ENCODE assay signal across 11 cellular contexts in genomic region chr3:185716436-185717090, GRCh38.
DNase-seq lines count a peak whose midpoint lies in the region; ATAC-seq and TF ChIP-seq lines count a peak whose summit lies in the region.
"Had no signal": no experiment of that assay in that cellular context is flagged by ENCODE, and none has a peak within 500 bp of the region (broad histone marks: within the 10 kb centered on the region; RNA-seq: fewer than 3 reads in every experiment).

No MANE protein-coding gene starts in this region.

- H4K91ac ChIP-seq in IMR-90 (ENCODE audit: insufficient read depth, low read depth, low read length), result peak overlapping the region; percentile 88

- peak overlapping the region; percentile 24; the same call in 1 of the 2 replicates for H3K4me2 ChIP-seq in IMR-90 (ENCODE audit: low read depth, low read length)
- H3K4me2 ChIP-seq in skeletal muscle satellite cell (ENCODE audit: low read length), result peak overlapping the region; percentile 52

- intact Hi-C loops in IMR-90 (cut with micrococcal nuclease), result no loop called here
- intact Hi-C loops in psoas muscle (cut with DNase I), result no loop called here
- intact Hi-C loops in CD4-positive, alpha-beta T cell (cut with DNase I, micrococcal nuclease), result no loop called here

- WGBS in IMR-90 (ENCODE audit: extremely low coverage in 2 of 2, insufficient read length in 1 of 2), 2 experiments, result 0% methylated on average over 1 of the region's 8 CpGs; no CpG with 5 or more reads in 1 of the 2 experiments
- 70 to 71% (median 70%) methylated on average over 8 of the region's 8 CpGs for WGBS in psoas muscle, 3 donors

- peak overlapping the region; percentile 17 for H3K9ac ChIP-seq in IMR-90 (ENCODE audit: low read depth, low read length)
- peak overlapping the region; percentile 54 for H3K9ac ChIP-seq in skeletal muscle satellite cell (ENCODE audit: low read depth, low read length)

- peak overlapping the region; percentile 56 for H2AK9ac ChIP-seq in IMR-90 (replicated peaks; ENCODE audit: low read depth, low read length, poor library complexity)

- no peak overlapping the region for H3K4me3 ChIP-seq in IMR-90 (ENCODE audit: insufficient read depth, low read depth, low read length)
- no peak overlapping the region for H3K4me3 ChIP-seq in brain microvascular endothelial cell (ENCODE audit: low read depth, low read length)
- no peak overlapping the region for H3K4me3 ChIP-seq in skeletal muscle satellite cell (ENCODE audit: low read length)
- no peak overlapping the region for H3K4me3 ChIP-seq in psoas muscle
- H3K4me3 ChIP-seq: skin epidermis had no signal

- dilution Hi-C loops in IMR-90 (cut with HindIII; ENCODE audit: low sequenced_read_pairs, unreplicated experiment), result no loop called here

- H3K9me3 Mint-ChIP-seq in CD4-positive, alpha-beta T cell, result no peaks in the 10 kb centered on the region
- H3K9me3 Mint-ChIP-seq: activated T-helper 17 cell treated with anti-CD3 and anti-CD28 coated beads, Interleukin-2, amount 50 U/mL, for 72 hours had no signal

- peak overlapping the region; percentile 89 for H2AK5ac ChIP-seq in IMR-90 (ENCODE audit: low read depth, low read length)

- POLR2A ChIA-PET in IMR-90 (lab: Charles Lee; ENCODE audit: unreplicated experiment), result interaction anchor here (0.6 kb wide), 2 partner anchors 12 to 14 kb away, joined by 4 to 5 read pairs; no protein-coding TSS in a partner anchor
- POLR2A ChIA-PET in CD4-positive, alpha-beta T cell (lab: Charles Lee), result no interaction called here

- H3K4ac ChIP-seq in IMR-90 (ENCODE audit: low read depth, low read length), result peak overlapping the region; percentile 93

- H3K4me1 ChIP-seq in IMR-90 (ENCODE audit: control insufficient read depth, insufficient read depth, low read length), result peaks cover 31% of the 10 kb centered on the region
- peaks cover 49% of the 10 kb centered on the region for H3K4me1 ChIP-seq in skeletal muscle satellite cell (ENCODE audit: control insufficient read depth, insufficient read depth, low read length)
- H3K4me1 ChIP-seq in psoas muscle, result no peaks in the 10 kb centered on the region

- H3K27me3 Mint-ChIP-seq in CD4-positive, alpha-beta T cell, result peaks cover 11% of the 10 kb centered on the region

- peak overlapping the region; percentile 73 for H3K14ac ChIP-seq in IMR-90 (replicated peaks; ENCODE audit: low read depth, low read length)

- peak overlapping the region; percentile 89 for H2BK120ac ChIP-seq in IMR-90 (ENCODE audit: low read depth, low read length)

- H3K18ac ChIP-seq in IMR-90 (ENCODE audit: low read depth, low read length), result peak overlapping the region; percentile 26

- no peak for DNase-seq in IMR-90
- no peak for DNase-seq in brain microvascular endothelial cell
- DNase-seq in kidney tubule cell (ENCODE audit: low spot score), result peak; percentile 64
- DNase-seq in psoas muscle, result no peak
- DNase-seq in NCI-H2029 treated with DMSO at 0.1 percent for 48 hours (lab: John Stamatoyannopoulos, UW), result no peak
- DNase-seq in NCI-H1105 (lab: John Stamatoyannopoulos, UW), result no peak
- no peak for DNase-seq in CD4-positive, alpha-beta T cell
- DNase-seq: Karpas-422 had no signal

- H3K23ac ChIP-seq in IMR-90 (ENCODE audit: low read depth, low read length), result peak overlapping the region; percentile 40

- no peak for TF ChIP-seq CTCF in IMR-90 (conservative IDR thresholded peaks at IDR 0.05; ENCODE audit: low read depth, low read length)
- no peak for TF ChIP-seq CTCF in brain microvascular endothelial cell (IDR thresholded peaks at IDR 0.05; ENCODE audit: low read depth, low read length, missing control alignments)
- no peak for TF ChIP-seq CTCF in psoas muscle (IDR thresholded peaks at IDR 0.05)
- TF ChIP-seq CTCF in CD4-positive, alpha-beta T cell (IDR thresholded peaks at IDR 0.05), result no peak

- peaks cover 50% of the 10 kb centered on the region for H4K20me1 ChIP-seq in IMR-90 (ENCODE audit: insufficient read depth, low read length)

- H2BK5ac ChIP-seq in IMR-90 (ENCODE audit: low read depth, low read length, poor library complexity, severe bottlenecking), result peak overlapping the region; percentile 57

- TF ChIP-seq RAD21 in IMR-90 (IDR thresholded peaks at IDR 0.05; ENCODE audit: low read length), result no peak

- H3K9me1 ChIP-seq in IMR-90 (ENCODE audit: insufficient read depth, low read length), result peaks cover 38% of the 10 kb centered on the region

- no peaks in the 10 kb centered on the region for H3K36me3 Mint-ChIP-seq in CD4-positive, alpha-beta T cell (ENCODE audit: low read depth)

- in situ Hi-C loops in IMR-90 (cut with MboI; ENCODE audit: low sequenced_read_pairs) (no loop called here), brain microvascular endothelial cell (cut with HindIII; ENCODE audit: low pct_ligation_motif_present, low sequenced_read_pairs) (no loop called here)

- H3K9me3 ChIP-seq in IMR-90 (ENCODE audit: control insufficient read depth, insufficient read depth, low read length), result no peaks in the 10 kb centered on the region
- no peaks in the 10 kb centered on the region for H3K9me3 ChIP-seq in skeletal muscle satellite cell (replicated peaks; ENCODE audit: low read length)
- no peaks in the 10 kb centered on the region for H3K9me3 ChIP-seq in psoas muscle
- H3K9me3 ChIP-seq in CD4-positive, alpha-beta T cell (ENCODE audit: control insufficient read depth, low read length), result no peaks in the 10 kb centered on the region

- H3K27ac Mint-ChIP-seq in CD4-positive, alpha-beta T cell, result no peak overlapping the region
- H3K27ac Mint-ChIP-seq: activated T-helper 17 cell treated with anti-CD3 and anti-CD28 coated beads, Interleukin-2, amount 50 U/mL, for 72 hours had no signal

- no peak for TF ChIP-seq POLR2A in IMR-90 (IDR thresholded peaks at IDR 0.05; ENCODE audit: low read depth, low read length)

- no peak overlapping the region for H2AFZ ChIP-seq in IMR-90 (replicated peaks; ENCODE audit: low read length, poor library complexity)

- H4K5ac ChIP-seq in IMR-90 (ENCODE audit: low read depth, low read length), result peak overlapping the region; percentile 53

- H3K4me1 Mint-ChIP-seq in CD4-positive, alpha-beta T cell (ENCODE audit: low read depth), result no peaks in the 10 kb centered on the region
- H3K4me1 Mint-ChIP-seq: activated T-helper 17 cell treated with anti-CD3 and anti-CD28 coated beads, Interleukin-2, amount 50 U/mL, for 72 hours had no signal

- H3K36me3 ChIP-seq in IMR-90 (ENCODE audit: control insufficient read depth, insufficient read depth, low read length) (peaks cover 6% of the 10 kb centered on the region), brain microvascular endothelial cell (replicated peaks) (no peaks in the 10 kb centered on the region), skeletal muscle satellite cell (ENCODE audit: insufficient read depth, low read length) (no peaks in the 10 kb centered on the region), psoas muscle (ENCODE audit: insufficient read depth in 1 of 2, low read depth in 1 of 2) (no peaks in the 10 kb centered on the region)

- H2BK15ac ChIP-seq in IMR-90 (ENCODE audit: low read depth, low read length), result peak overlapping the region; percentile 21; the same call in 2 of the 3 replicates

- H3K4me3 Mint-ChIP-seq in CD4-positive, alpha-beta T cell, result no peak overlapping the region
- H3K4me3 Mint-ChIP-seq: activated T-helper 17 cell treated with anti-CD3 and anti-CD28 coated beads, Interleukin-2, amount 50 U/mL, for 72 hours had no signal

- ATAC-seq in IMR-90 (ENCODE audit: low read depth) (peak; percentile 37), psoas muscle (no peak)
- no peak for ATAC-seq in CD4-positive, alpha-beta T cell (ENCODE audit: poor library complexity)
- ATAC-seq: activated T-helper 17 cell treated with anti-CD3 and anti-CD28 coated beads, Interleukin-2, amount 50 U/mL, for 72 hours had no signal

- H3K56ac ChIP-seq in IMR-90 (ENCODE audit: extremely low read depth, insufficient read depth, low read length), result peak overlapping the region; percentile 89

- CTCF ChIA-PET in IMR-90 (lab: Yijun Ruan, JAX), result interaction anchor here (1.5 kb wide), 1 partner anchor 56 kb away, joined by 3 read pairs; no protein-coding TSS in a partner anchor
- CTCF ChIA-PET in CD4-positive, alpha-beta T cell (lab: Charles Lee), result no interaction called here

- peak overlapping the region; percentile 17 to 67; a peak in 3 of 4 replicates for H4K8ac ChIP-seq in IMR-90 (ENCODE audit: low read depth in 2 of 2, low read length in 2 of 2)

- H2BK20ac ChIP-seq in IMR-90 (ENCODE audit: low read depth, low read length), result peak overlapping the region; percentile 63; the same call in 1 of the 2 replicates

- H3K27me3 ChIP-seq in IMR-90 (ENCODE audit: control insufficient read depth, insufficient read depth, low read length), result no peaks in the 10 kb centered on the region
- H3K27me3 ChIP-seq in brain microvascular endothelial cell (replicated peaks), result no peaks in the 10 kb centered on the region
- no peaks in the 10 kb centered on the region for H3K27me3 ChIP-seq in skeletal muscle satellite cell (ENCODE audit: control insufficient read depth, insufficient read depth, low read length)
- peaks cover 0 to 2% (median 2%) of the 10 kb centered on the region in 3 donors for H3K27me3 ChIP-seq in psoas muscle (ENCODE audit: insufficient read depth in 3 of 3, low read length in 2 of 3)
- H3K27me3 ChIP-seq in CD4-positive, alpha-beta T cell (ENCODE audit: control insufficient read depth, insufficient read depth, low read length), result no peaks in the 10 kb centered on the region

- H3K79me1 ChIP-seq in IMR-90 (ENCODE audit: low read depth in 1 of 2, low read length in 2 of 2), result peaks cover 30 to 79% of the 10 kb centered on the region in 2 experiments

- H3K27ac ChIP-seq in IMR-90 (ENCODE audit: insufficient read depth, low read length) (peak overlapping the region; percentile 71), brain microvascular endothelial cell (peak overlapping the region; percentile 57), psoas muscle (no peak overlapping the region)
- no peak overlapping the region for H3K27ac ChIP-seq in CD4-positive, alpha-beta T cell (ENCODE audit: low read depth, low read length)

- no TSS peak for BruUV-seq in IMR-90 (replicated peaks; lab: Mats Ljungman, UMichigan)

TF ChIP-seq in IMR-90, 13 proteins besides CTCF, POLR2A, EP300 and RAD21 (continues in another document):
- no peak for TF ChIP-seq ELK1 (IDR thresholded peaks at IDR 0.05; ENCODE audit: borderline replicate concordance, low read depth, low read length)
- no peak for TF ChIP-seq CHD1 (IDR thresholded peaks at IDR 0.05; ENCODE audit: low read depth, low read length)
- TF ChIP-seq BHLHE40 (IDR thresholded peaks at IDR 0.05; ENCODE audit: low read depth, low read length), result no peak
- TF ChIP-seq MAZ (IDR thresholded peaks at IDR 0.05; ENCODE audit: borderline replicate concordance, low read depth, low read length), result no peak
- no peak for TF ChIP-seq CEBPB (IDR thresholded peaks at IDR 0.05; ENCODE audit: low read depth, low read length)

Comparison
In these comparisons a context has a peak if more than half of its experiments do, and no peak if none do; other contexts are left out.
1. H3K27ac ChIP-seq: peak in IMR-90 (single experiment) and brain microvascular endothelial cell (single experiment); none in psoas muscle (single experiment) and CD4-positive, alpha-beta T cell (single experiment).